Comparison of ENCODE assay signal across 8 cellular contexts in genomic region chr17:17683710-17684365, GRCh38. TPM values are rescaled to one million over a fixed set of nuclear protein-coding genes. Genes with fewer than 3 reads are reported as not detected.
DNase-seq lines count a peak whose midpoint lies in the region; ATAC-seq, FAIRE-seq and TF ChIP-seq lines count a peak whose summit lies in the region.

No MANE protein-coding gene starts in this region.

- H3K4me1 ChIP-seq in keratinocyte (ENCODE audit: control insufficient read depth, extremely low read depth, insufficient read depth, low read length) (peaks cover 45% of the 10 kb centered on the region), testis (peaks cover 33% of the 10 kb centered on the region)

- H3K4me2 ChIP-seq in keratinocyte (ENCODE audit: control insufficient read depth, extremely low read depth, insufficient read depth, low read depth, low read length): peak overlapping the region; percentile 95

- TF ChIP-seq CTCF in keratinocyte (optimal IDR thresholded peaks at IDR 0.05 in 1 of 3, IDR thresholded peaks at IDR 0.05 in 1 of 3, conservative IDR thresholded peaks at IDR 0.05 in 1 of 3; ENCODE audit: extremely low read depth in 1 of 3, insufficient read depth in 2 of 3, low read length in 3 of 3) (no peak), testis (IDR thresholded peaks at IDR 0.05) (no peak)

- no peaks in the 10 kb centered on the region for H3K9me3 ChIP-seq in keratinocyte (ENCODE audit: control insufficient read depth, low read depth, low read length)
- no peaks in the 10 kb centered on the region for H3K9me3 ChIP-seq in testis

- peak overlapping the region; percentile 91 for H3K9ac ChIP-seq in keratinocyte (ENCODE audit: control insufficient read depth, extremely low read depth, insufficient read depth, low read length)

- ATAC-seq in GM21528 (IDR thresholded peaks at IDR 0.05; ENCODE audit: low FRiP score, unreplicated experiment) (no peak), GM19467 (IDR thresholded peaks at IDR 0.05; ENCODE audit: unreplicated experiment) (no peak)

- H4K20me1 ChIP-seq in keratinocyte (ENCODE audit: control insufficient read depth, extremely low read depth, insufficient read depth, low read length): peaks cover 9% of the 10 kb centered on the region

- H3K27me3 ChIP-seq in keratinocyte (ENCODE audit: control insufficient read depth, extremely low read depth, insufficient read depth, low read length) (no peaks in the 10 kb centered on the region), testis (no peaks in the 10 kb centered on the region)

- H3K36me3 ChIP-seq in keratinocyte (ENCODE audit: control insufficient read depth in 2 of 2, extremely low read depth in 1 of 2, insufficient read depth in 2 of 2, low read length in 2 of 2): no peaks in the 10 kb centered on the region
- H3K36me3 ChIP-seq in testis (ENCODE audit: low read depth, missing control alignments): no peaks in the 10 kb centered on the region

- intact Hi-C loops in activated CD4-positive, alpha-beta T cell treated with anti-CD3 and anti-CD28 coated beads, Interleukin-2, amount 10 ng/mL, durations not matched to agents 24 days and 14 days (cut with micrococcal nuclease): loop anchor here (1.0 to 10.0 kb wide), 4 partner anchors 10 to 288 kb away; partner anchors contain the start of genes DRC3 and TOM1L2
- intact Hi-C loops in testis (cut with DNase I; ENCODE audit: low total_unique reads): loop anchor here (5.0 to 10.0 kb wide), 3 partner anchors 128 to 351 kb away; partner anchors contain the start of genes ATPAF2 and GID4

- no peaks in the 10 kb centered on the region for H3K9me3 Mint-ChIP-seq in activated CD4-positive, alpha-beta T cell treated with anti-CD3 and anti-CD28 coated beads, Interleukin-2, amount 10 ng/mL, durations not matched to agents 24 days and 14 days
- no peaks in the 10 kb centered on the region for H3K9me3 Mint-ChIP-seq in activated naive CD8-positive, alpha-beta T cell treated with anti-CD3 and anti-CD28 coated beads for 36 hours

- no peak for DNase-seq in activated CD4-positive, alpha-beta T cell treated with anti-CD3 and anti-CD28 coated beads, Interleukin-2, amount 10 ng/mL, durations not matched to agents 24 days and 14 days
- DNase-seq in activated CD4-positive, alpha-beta T cell treated with anti-CD3 and anti-CD28 coated beads for 48 hours: no peak
- DNase-seq in activated naive CD8-positive, alpha-beta T cell treated with anti-CD3 and anti-CD28 coated beads for 36 hours: no peak
- DNase-seq in keratinocyte (ENCODE audit: low read depth, low spot score) (no peak), testis (no peak), A172 (ENCODE audit: low spot score) (no peak)

- peak overlapping the region; percentile 91 for H3K4me3 Mint-ChIP-seq in activated CD4-positive, alpha-beta T cell treated with anti-CD3 and anti-CD28 coated beads, Interleukin-2, amount 10 ng/mL, durations not matched to agents 24 days and 14 days
- peak overlapping the region; percentile 88 for H3K4me3 Mint-ChIP-seq in activated naive CD8-positive, alpha-beta T cell treated with anti-CD3 and anti-CD28 coated beads for 36 hours

- H3K27me3 Mint-ChIP-seq in activated CD4-positive, alpha-beta T cell treated with anti-CD3 and anti-CD28 coated beads, Interleukin-2, amount 10 ng/mL, durations not matched to agents 24 days and 14 days: peaks cover 7% of the 10 kb centered on the region
- peaks cover 3% of the 10 kb centered on the region for H3K27me3 Mint-ChIP-seq in activated naive CD8-positive, alpha-beta T cell treated with anti-CD3 and anti-CD28 coated beads for 36 hours

- H3K9me1 ChIP-seq in keratinocyte (ENCODE audit: control insufficient read depth, extremely low read depth, insufficient read depth, low read length): peaks cover 2% of the 10 kb centered on the region

- 71 to 87% methylated on average over 7 of the region's 7 CpGs for WGBS in testis, 2 donors

- no peak for FAIRE-seq in keratinocyte (lab: Jason Lieb, UNC)

- H3K4me1 Mint-ChIP-seq in activated CD4-positive, alpha-beta T cell treated with anti-CD3 and anti-CD28 coated beads, Interleukin-2, amount 10 ng/mL, durations not matched to agents 24 days and 14 days: peaks cover 26% of the 10 kb centered on the region
- peaks cover 40% of the 10 kb centered on the region for H3K4me1 Mint-ChIP-seq in activated naive CD8-positive, alpha-beta T cell treated with anti-CD3 and anti-CD28 coated beads for 36 hours

- H3K27ac Mint-ChIP-seq in activated CD4-positive, alpha-beta T cell treated with anti-CD3 and anti-CD28 coated beads, Interleukin-2, amount 10 ng/mL, durations not matched to agents 24 days and 14 days: peak overlapping the region; percentile 86
- peak overlapping the region; percentile 94 for H3K27ac Mint-ChIP-seq in activated naive CD8-positive, alpha-beta T cell treated with anti-CD3 and anti-CD28 coated beads for 36 hours

- peaks cover 11% of the 10 kb centered on the region for H3K36me3 Mint-ChIP-seq in activated CD4-positive, alpha-beta T cell treated with anti-CD3 and anti-CD28 coated beads, Interleukin-2, amount 10 ng/mL, durations not matched to agents 24 days and 14 days (ENCODE audit: low read depth)
- peaks cover 2% of the 10 kb centered on the region for H3K36me3 Mint-ChIP-seq in activated naive CD8-positive, alpha-beta T cell treated with anti-CD3 and anti-CD28 coated beads for 36 hours

- peak overlapping the region; percentile 87 for H3K27ac ChIP-seq in keratinocyte (ENCODE audit: control insufficient read depth, insufficient read depth, low read length)
- H3K27ac ChIP-seq in testis: peak overlapping the region; percentile 93 to 95

- dilution Hi-C loops in keratinocyte (cut with MboI; ENCODE audit: extremely low pct_ligation_motif_present, low sequenced_read_pairs): no loop called here

- no peak for TF ChIP-seq POLR2A in testis (IDR thresholded peaks at IDR 0.05)

- H3K4me3 ChIP-seq in keratinocyte (ENCODE audit: control insufficient read depth in 2 of 3, extremely low read depth in 1 of 3, insufficient read depth in 2 of 3, low read depth in 1 of 3, low read length in 3 of 3) (peak overlapping the region in 2 of 3 experiments; percentile 77 to 87), testis (peak overlapping the region in 1 of 2 donors; percentile 86)

- H2AFZ ChIP-seq in keratinocyte (ENCODE audit: control insufficient read depth, low read length): no peak overlapping the region

- H3K79me2 ChIP-seq in keratinocyte (ENCODE audit: control insufficient read depth, insufficient read depth, low read length): peaks cover 66% of the 10 kb centered on the region

RNA-seq across cellular contexts. Expression of gene RAI1, which starts 2.6 kb away (rescaled TPM):
- total RNA-seq in activated CD4-positive, alpha-beta T cell treated with anti-CD3 and anti-CD28 coated beads, Interleukin-2, amount 10 ng/mL, durations not matched to agents 24 days and 14 days: 30.1 and 34.5 TPM in 2 replicates
- total RNA-seq in activated naive CD8-positive, alpha-beta T cell treated with anti-CD3 and anti-CD28 coated beads for 36 hours: 10 to 100 TPM; 19.6 to 21.1 TPM
- polyA plus RNA-seq in keratinocyte: 2.6 to 3.8 TPM (median 3.2 TPM) in 3 replicates
- polyA plus RNA-seq in keratinocyte (2011; ENCODE audit: low read depth): 4.4 TPM
- 1.5 and 4.3 TPM in 2 replicates for polyA plus RNA-seq in keratinocyte (2011; cell fraction: cytosol; rRNA removed)
- polyA plus RNA-seq in keratinocyte (2011; cell fraction: nucleus; rRNA removed): 12.7 and 22.4 TPM in 2 replicates
- polyA plus RNA-seq in keratinocyte (2012; ENCODE audit: low replicate concordance): 7.9 and 17.1 TPM in 2 replicates
- polyA minus RNA-seq in keratinocyte: 7.0 to 17.7 TPM (median 7.2 TPM) in 3 replicates
- polyA minus RNA-seq in keratinocyte (2011; cell fraction: cytosol; rRNA and poly(A)+ RNA removed): 12.1 TPM
- 16.7 and 20.6 TPM in 2 replicates for polyA minus RNA-seq in keratinocyte (2011; cell fraction: nucleus; rRNA and poly(A)+ RNA removed)
- 10 to 100 TPM; 42.8 to 44.5 TPM for total RNA-seq in testis
- polyA plus RNA-seq in testis (ENCODE audit: insufficient read depth, low read depth, low replicate concordance): 17.5 TPM
- 5.9 and 8.8 TPM in 2 replicates for total RNA-seq in A172 (2014; rRNA removed; shearing (Covaris generic))
